Comparison of ENCODE assay signal across 13 cellular contexts in the genomic region with DNA sequence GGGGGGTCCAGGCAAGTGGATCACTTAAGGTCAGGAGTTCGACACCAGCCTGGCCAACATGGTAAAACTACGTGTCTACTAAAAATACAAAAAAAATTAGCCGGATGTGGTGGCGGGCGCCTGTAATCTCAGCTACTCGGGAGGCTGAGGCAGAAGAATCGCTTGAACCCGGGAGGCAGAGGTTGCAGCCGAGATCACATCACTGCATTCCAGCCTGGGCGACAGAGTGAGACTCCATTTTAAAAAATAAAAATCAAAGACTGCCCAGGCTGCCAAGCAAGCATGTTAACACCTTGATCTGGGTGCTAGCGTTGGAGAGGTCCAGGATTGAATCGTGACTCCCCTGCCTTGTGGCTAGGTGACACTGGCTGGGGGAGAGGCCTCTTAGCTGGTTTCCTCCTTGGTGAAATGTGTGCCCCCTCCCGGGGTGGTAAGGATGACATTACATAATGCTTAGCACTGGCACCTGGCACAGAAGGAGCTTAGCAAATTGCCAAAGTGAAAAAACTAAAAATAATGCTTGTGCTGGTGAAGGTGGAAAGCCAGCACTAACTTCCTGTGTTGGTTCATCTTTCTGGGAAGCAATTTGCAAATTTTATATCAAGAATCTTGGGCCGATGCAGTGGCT. TPM values are rescaled to one million over a fixed set of nuclear protein-coding genes. Genes with fewer than 3 reads are reported as not detected.
DNase-seq lines count a peak whose midpoint lies in the region; ATAC-seq and TF ChIP-seq lines count a peak whose summit lies in the region.
"Had no signal": no experiment of that assay in that cellular context is flagged by ENCODE, and none has a peak within 500 bp of the region (broad histone marks: within the 10 kb centered on the region; RNA-seq: fewer than 3 reads in every experiment).

No MANE protein-coding gene starts in this region.

- no peaks in the 10 kb centered on the region; the same call in none of the 2 replicates for H3K27me3 Mint-ChIP-seq in HFFc6 (ENCODE audit: insufficient read depth)

- H3K4me3 ChIP-seq in ACC112 (ENCODE audit: low read depth, low read length) (peak overlapping the region; percentile 47; the same call in 1 of the 2 replicates), coronary artery (no peak overlapping the region), psoas muscle (peak overlapping the region; percentile 89), mucosa of descending colon (no peak overlapping the region)
- H3K4me3 ChIP-seq: BLaER1 had no signal

- no peaks in the 10 kb centered on the region for H3K27me3 ChIP-seq in ACC112 (ENCODE audit: insufficient read depth, low read length)
- H3K27me3 ChIP-seq in psoas muscle (ENCODE audit: insufficient read depth in 3 of 3, low read length in 2 of 3), result no peaks in the 10 kb centered on the region
- H3K27me3 ChIP-seq: BLaER1, testis had no signal

- H3K4me1 ChIP-seq in ACC112 (ENCODE audit: control insufficient read depth, insufficient read depth, low read length, unreplicated experiment) (peaks cover 10% of the 10 kb centered on the region), psoas muscle (peaks cover 16% of the 10 kb centered on the region), mucosa of descending colon (ENCODE audit: low read depth) (peaks cover 14% of the 10 kb centered on the region)

- peaks cover 11% of the 10 kb centered on the region for H3K79me2 ChIP-seq in ACC112 (ENCODE audit: control insufficient read depth, insufficient read depth, low read length, unreplicated experiment)

- H3K27ac Mint-ChIP-seq in HFFc6, result peak overlapping the region; percentile 83

- H3K9me3 ChIP-seq in psoas muscle, result no peaks in the 10 kb centered on the region
- no peaks in the 10 kb centered on the region for H3K9me3 ChIP-seq in mucosa of descending colon
- H3K9me3 ChIP-seq: BLaER1, testis had no signal

- no peaks in the 10 kb centered on the region for H3K9me3 Mint-ChIP-seq in HFFc6

- no peak for ATAC-seq in psoas muscle
- ATAC-seq in mucosa of descending colon, result no peak
- ATAC-seq in HG03520 (IDR thresholded peaks at IDR 0.05; ENCODE audit: unreplicated experiment), result no peak

- H3K4me1 Mint-ChIP-seq in HFFc6 (ENCODE audit: low read depth), result peaks cover 20% of the 10 kb centered on the region

- no peak for TF ChIP-seq CTCF in HFFc6 (IDR thresholded peaks at IDR 0.05)
- TF ChIP-seq CTCF in coronary artery (IDR thresholded peaks at IDR 0.05), result no peak
- TF ChIP-seq CTCF in psoas muscle (IDR thresholded peaks at IDR 0.05), result no peak
- no peak for TF ChIP-seq CTCF in mucosa of descending colon (IDR thresholded peaks at IDR 0.05)

- H2AFZ ChIP-seq in ACC112 (ENCODE audit: low read length, unreplicated experiment), result peak overlapping the region; percentile 57

- H3K27ac ChIP-seq in ACC112 (ENCODE audit: low read depth, low read length) (peak overlapping the region; percentile 56), coronary artery (peak overlapping the region; percentile 74 to 77), psoas muscle (peak overlapping the region; percentile 90)
- H3K27ac ChIP-seq: BLaER1 had no signal

- DNase-seq in HFFc6 (no peak), coronary artery (ENCODE audit: low spot score) (no peak), psoas muscle (no peak), HK-2 (ENCODE audit: unreplicated experiment) (no peak), globus pallidus (ENCODE audit: low spot score) (no peak), mucosa of descending colon (no peak)
- DNase-seq: activated CD8-positive, alpha-beta memory T cell treated with anti-CD3 and anti-CD28 coated beads, Interleukin-2, amount 50 U/mL, for 4 hours; H7; stimulated activated CD4-positive, alpha-beta T cell treated with anti-CD3 and anti-CD28 coated beads, Interleukin-2, amount 100 ng/mL, for 48 hours had no signal

- H3K4me3 Mint-ChIP-seq in HFFc6, result peak overlapping the region; percentile 73; the same call in 1 of the 2 replicates

- H3K36me3 ChIP-seq in ACC112 (ENCODE audit: insufficient read depth, low read length) (0 out of 2 replicates have a peak, but pooled peaks cover 3% of the 10 kb centered on the region), psoas muscle (ENCODE audit: insufficient read depth in 1 of 2, low read depth in 1 of 2) (peaks cover 0 to 19% of the 10 kb centered on the region in 2 donors), mucosa of descending colon (ENCODE audit: low read depth) (no peaks in the 10 kb centered on the region)

- intact Hi-C loops in psoas muscle (cut with DNase I) (loop anchor here in 1 of 2 donors (5.0 kb wide), 1 partner anchor 84 kb away; a partner anchor contains a TSS), mucosa of descending colon (cut with DNase I, micrococcal nuclease) (no loop called here)

- no peaks in the 10 kb centered on the region; the same call in 1 of the 2 replicates for H3K36me3 Mint-ChIP-seq in HFFc6 (ENCODE audit: low read depth)

- whole genome bisulfite sequencing in psoas muscle, 3 donors, result 75 to 84% (median 75%) methylated on average over 14 of the region's 14 CpGs

RNA-seq across cellular contexts. Expression of a gene that starts 2.2 kb away (rescaled TPM):
- total RNA-seq in HFFc6 (2021; fragmentation: NEBNext Ultra II Directional; extraction: Animal tissue kit (Norgen Biotek cat#: 25700)), result 100 to 1,000 TPM; 119 to 168 (median 148) TPM
- 100 to 1,000 TPM in 3 of 4 donors, 10 to 100 TPM in 1; 86.0 to 119 (median 109) TPM for total RNA-seq in psoas muscle
- polyA plus RNA-seq in psoas muscle, result 10 to 100 TPM; 36.2 to 84.7 (median 49.9) TPM
- total RNA-seq in mucosa of descending colon, result 100 to 1,000 TPM in 2 of 3 donors, 10 to 100 TPM in 1; 88.0 to 176 (median 105) TPM

RNA-seq across cellular contexts. Expression of a gene that starts 9.6 kb away (rescaled TPM):
- 10 to 100 TPM; 17.4 to 38.2 (median 32.7) TPM for total RNA-seq in HFFc6 (2021; fragmentation: NEBNext Ultra II Directional; extraction: Animal tissue kit (Norgen Biotek cat#: 25700))
- total RNA-seq in psoas muscle (1 to 10 TPM; 1.2 to 5.4 (median 3.2) TPM), mucosa of descending colon (10 to 100 TPM in 1 of 3 donors, 1 to 10 TPM in 2; 4.0 to 19.0 (median 6.7) TPM)
- polyA plus RNA-seq in psoas muscle, result 1 to 10 TPM; 1.1 to 2.4 (median 1.5) TPM

RNA-seq across cellular contexts. Expression of a gene that starts 33.5 kb away (rescaled TPM):
- total RNA-seq in HFFc6 (2021; fragmentation: NEBNext Ultra II Directional; extraction: Animal tissue kit (Norgen Biotek cat#: 25700)), result 10 to 100 TPM; 45.7 to 63.2 (median 50.5) TPM
- total RNA-seq in psoas muscle, result 10 to 100 TPM; 14.0 to 21.3 (median 17.8) TPM
- 10 to 100 TPM; 23.1 to 36.2 (median 27.8) TPM for polyA plus RNA-seq in psoas muscle
- total RNA-seq in mucosa of descending colon, result 10 to 100 TPM; 33.7 to 46.8 (median 37.6) TPM

RNA-seq across cellular contexts. Expression of a gene that starts 44.3 kb away (rescaled TPM):
- total RNA-seq in HFFc6 (2021; fragmentation: NEBNext Ultra II Directional; extraction: Animal tissue kit (Norgen Biotek cat#: 25700)), result not detected
- total RNA-seq in psoas muscle (1 to 10 TPM in 2 of 4 donors, under 1 TPM in 1, not detected in 1; 0.47 to 2.1 (median 1.4) TPM), mucosa of descending colon (100 to 1,000 TPM in 1 of 3 donors, 10 to 100 TPM in 2; 16.8 to 456 (median 20.5) TPM)
- under 1 TPM; 0.08 to 0.90 (median 0.69) TPM for polyA plus RNA-seq in psoas muscle
- total RNA-seq: H7, testis had no signal

Comparison
In these comparisons a context has a peak if more than half of its experiments do, and no peak if none do; other contexts are left out.
1. H3K4me3 ChIP-seq: peak in ACC112 (single experiment) and psoas muscle (single experiment); none in coronary artery (single experiment) and mucosa of descending colon (single experiment).
2. Peak in every context shown above with its lines, with median percentiles within 50 percentile points of each other: H3K27ac ChIP-seq.